In the genomic region with DNA sequence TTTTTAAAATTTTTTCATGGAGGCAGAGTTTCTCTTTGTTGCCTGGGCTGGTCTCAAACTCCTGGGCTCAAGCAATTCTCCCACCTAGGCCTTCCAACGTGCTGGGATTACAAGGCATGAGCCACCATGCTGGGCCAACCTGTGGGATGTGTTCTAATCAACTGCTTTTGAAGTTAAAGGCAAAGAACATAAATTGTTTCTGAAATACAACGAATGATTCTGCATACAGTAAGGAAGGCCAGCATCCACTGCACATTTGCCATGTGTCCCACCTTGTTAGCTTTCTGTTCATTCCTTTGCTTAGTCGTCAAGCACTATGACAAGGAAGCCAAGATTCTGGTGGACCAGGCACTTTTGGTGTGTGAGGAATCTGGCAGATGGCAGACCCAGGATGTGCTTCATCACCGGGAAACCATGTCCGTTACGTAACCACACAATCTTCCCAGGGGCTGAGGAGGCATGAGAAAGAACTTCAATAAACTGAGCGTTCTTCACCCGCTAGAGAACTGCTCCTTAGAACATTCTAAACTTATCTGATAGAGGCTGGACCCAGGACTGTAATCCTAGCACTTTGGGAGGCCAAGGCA, we compare ENCODE assay signal across 12 cellular contexts. TPM values are rescaled to one million over a fixed set of nuclear protein-coding genes. Genes with fewer than 3 reads are reported as not detected.
DNase-seq lines count a peak whose midpoint lies in the region; ATAC-seq and TF ChIP-seq lines count a peak whose summit lies in the region.
"Had no signal": no experiment of that assay in that cellular context is flagged by ENCODE, and none has a peak within 500 bp of the region (broad histone marks: within the 10 kb centered on the region; RNA-seq: fewer than 3 reads in every experiment).

No MANE protein-coding gene starts in this region.

- no peaks in the 10 kb centered on the region for H3K9me3 Mint-ChIP-seq in chondrocyte (ENCODE audit: low read depth)
- H3K9me3 Mint-ChIP-seq: natural killer cell treated with Interleukin-12 subunit alpha and Interleukin-12 subunit beta and Interleukin-15 and Interleukin-18, amount 100 ng/mL, for 72 hours; T-helper 1 cell treated with Interleukin-12 subunit alpha and Interleukin-12 subunit beta and Interleukin-4 antibody, amounts not matched to agents 30 μg/mL and 1 μg/mL, for 36 hours had no signal

- no peak for TF ChIP-seq POLR2A in heart left ventricle (IDR thresholded peaks at IDR 0.05)

- no peaks in the 10 kb centered on the region for H3K36me3 Mint-ChIP-seq in chondrocyte (ENCODE audit: low read depth)
- H3K36me3 Mint-ChIP-seq: natural killer cell treated with Interleukin-12 subunit alpha and Interleukin-12 subunit beta and Interleukin-15 and Interleukin-18, amount 100 ng/mL, for 72 hours had no signal

- H3K27me3 ChIP-seq in dorsolateral prefrontal cortex: no peaks in the 10 kb centered on the region
- H3K27me3 ChIP-seq in heart left ventricle: no peaks in the 10 kb centered on the region

- H3K4me1 Mint-ChIP-seq in chondrocyte (ENCODE audit: low read depth): peaks cover 34% of the 10 kb centered on the region

- H3K4me1 ChIP-seq in heart left ventricle: peaks cover 0 to 16% (median 1%) of the 10 kb centered on the region in 12 donors

- WGBS in heart left ventricle, 4 donors: 92 to 97% (median 95%) methylated on average over 8 of the region's 8 CpGs

- H3K4me3 ChIP-seq in dorsolateral prefrontal cortex (no peak overlapping the region), heart left ventricle (no peak overlapping the region)

- H3K27ac Mint-ChIP-seq in chondrocyte (ENCODE audit: unreplicated experiment): peak overlapping the region; percentile 94
- H3K27ac Mint-ChIP-seq: natural killer cell treated with Interleukin-12 subunit alpha and Interleukin-12 subunit beta and Interleukin-15 and Interleukin-18, amount 100 ng/mL, for 72 hours; T-helper 1 cell treated with Interleukin-12 subunit alpha and Interleukin-12 subunit beta and Interleukin-4 antibody, amounts not matched to agents 30 μg/mL and 1 μg/mL, for 36 hours had no signal

- peaks cover 0 to 34% (median 12%) of the 10 kb centered on the region in 9 donors for H3K36me3 ChIP-seq in heart left ventricle

- no peak for TF ChIP-seq CTCF in chondrocyte (IDR thresholded peaks at IDR 0.05)
- TF ChIP-seq CTCF in dorsolateral prefrontal cortex (IDR thresholded peaks at IDR 0.05 in 54 of 56, conservative IDR thresholded peaks at IDR 0.05 in 2 of 56; ENCODE audit: low read depth in 1 of 56, partially characterized antibody in 56 of 56): no peak
- TF ChIP-seq CTCF in heart left ventricle (IDR thresholded peaks at IDR 0.05): no peak

- no peak overlapping the region for H3K27ac ChIP-seq in dorsolateral prefrontal cortex
- no peak overlapping the region for H3K27ac ChIP-seq in heart left ventricle

- no peak for ATAC-seq in heart left ventricle
- ATAC-seq: natural killer cell treated with Interleukin-12 subunit alpha and Interleukin-12 subunit beta and Interleukin-15 and Interleukin-18, amount 100 ng/mL, for 72 hours had no signal

- intact Hi-C loops in dorsolateral prefrontal cortex (cut with DNase I) (no loop called here), heart left ventricle (cut with DNase I) (no loop called here)

- peak; percentile 93 for DNase-seq in AG20443 (ENCODE audit: low spot score)
- DNase-seq in NCI-H460 (ENCODE audit: extremely low read depth, low read depth): peak; percentile 94
- no peak for DNase-seq in chondrocyte (ENCODE audit: low spot score)
- peak; percentile 92 for DNase-seq in myocyte (ENCODE audit: low read depth)
- no peak for DNase-seq in stimulated activated CD4-positive, alpha-beta T cell treated with anti-CD3 and anti-CD28 coated beads, Interleukin-1b, Interleukin-23, amount 100 ng/mL, for 48 hours
- no peak for DNase-seq in dorsolateral prefrontal cortex
- DNase-seq in heart left ventricle: no peak
- no peak for DNase-seq in NCI-H774 (lab: John Stamatoyannopoulos, UW)
- DNase-seq: Kasumi-1, NCI-H524 treated with DMSO at 0.1 percent for 48 hours had no signal

- H3K9me3 ChIP-seq in heart left ventricle: no peaks in the 10 kb centered on the region

- no peak overlapping the region for H3K4me3 Mint-ChIP-seq in chondrocyte (ENCODE audit: unreplicated experiment)
- H3K4me3 Mint-ChIP-seq: natural killer cell treated with Interleukin-12 subunit alpha and Interleukin-12 subunit beta and Interleukin-15 and Interleukin-18, amount 100 ng/mL, for 72 hours; T-helper 1 cell treated with Interleukin-12 subunit alpha and Interleukin-12 subunit beta and Interleukin-4 antibody, amounts not matched to agents 30 μg/mL and 1 μg/mL, for 36 hours had no signal

- H3K27me3 Mint-ChIP-seq in chondrocyte (ENCODE audit: low read depth): no peaks in the 10 kb centered on the region
- H3K27me3 Mint-ChIP-seq: natural killer cell treated with Interleukin-12 subunit alpha and Interleukin-12 subunit beta and Interleukin-15 and Interleukin-18, amount 100 ng/mL, for 72 hours had no signal

RNA-seq across cellular contexts. Expression of gene MOK, which starts 24.5 kb away (rescaled TPM):
- total RNA-seq in NCI-H460 (2014; rRNA removed; shearing (Covaris generic)): 65.2 and 70.8 TPM in 2 replicates
- 106 and 162 TPM in 2 replicates for polyA plus RNA-seq in NCI-H460 (2014; cell fraction: nucleus; rRNA removed)
- total RNA-seq in chondrocyte: 3.8 to 10.1 TPM (median 4.5 TPM) in 3 replicates
- total RNA-seq in myocyte: 24.5 and 45.6 TPM in 2 replicates
- 24.7 TPM for polyA plus RNA-seq in myocyte (2012)
- total RNA-seq in dorsolateral prefrontal cortex: 10 to 100 TPM; 28.4 to 88.6 (median 50.3) TPM
- 10 to 100 TPM in 6 of 9 donors, 1 to 10 TPM in 3; 8.7 to 14.4 (median 12.7) TPM for total RNA-seq in heart left ventricle
- 10 to 100 TPM in 1 of 2 donors, 1 to 10 TPM in 1; 10.0 to 18.1 TPM for polyA plus RNA-seq in heart left ventricle

RNA-seq across cellular contexts. Expression of gene ZNF839, which starts 39.1 kb away (rescaled TPM):
- 14.8 and 15.0 TPM in 2 replicates for total RNA-seq in NCI-H460 (2014; rRNA removed; shearing (Covaris generic))
- polyA plus RNA-seq in NCI-H460 (2014; cell fraction: nucleus; rRNA removed): 42.8 and 46.9 TPM in 2 replicates
- total RNA-seq in chondrocyte (8.2 to 11.4 TPM (median 8.2 TPM) in 3 replicates), myocyte (6.2 and 8.3 TPM in 2 replicates), dorsolateral prefrontal cortex (10 to 100 TPM in 117 of 120 experiments, 1 to 10 TPM in 3; 8.5 to 20.6 (median 14.9) TPM), heart left ventricle (10 to 100 TPM in 2 of 9 donors, 1 to 10 TPM in 7; 4.8 to 12.3 (median 8.9) TPM)
- 5.8 TPM for polyA plus RNA-seq in myocyte (2012)
- 1 to 10 TPM; 4.3 to 7.1 TPM for polyA plus RNA-seq in heart left ventricle

Comparison
In these comparisons a context has a peak if more than half of its experiments do, and no peak if none do; other contexts are left out.
1. DNase-seq: peak in AG20443 (single experiment), NCI-H460 (single experiment) and myocyte (single experiment); none in chondrocyte (single experiment), stimulated activated CD4-positive, alpha-beta T cell treated with anti-CD3 and anti-CD28 coated beads, Interleukin-1b, Interleukin-23, amount 100 ng/mL, for 48 hours (single experiment), dorsolateral prefrontal cortex (0 of 10), heart left ventricle (0 of 5) and NCI-H774 (single experiment).